In the genomic region with DNA sequence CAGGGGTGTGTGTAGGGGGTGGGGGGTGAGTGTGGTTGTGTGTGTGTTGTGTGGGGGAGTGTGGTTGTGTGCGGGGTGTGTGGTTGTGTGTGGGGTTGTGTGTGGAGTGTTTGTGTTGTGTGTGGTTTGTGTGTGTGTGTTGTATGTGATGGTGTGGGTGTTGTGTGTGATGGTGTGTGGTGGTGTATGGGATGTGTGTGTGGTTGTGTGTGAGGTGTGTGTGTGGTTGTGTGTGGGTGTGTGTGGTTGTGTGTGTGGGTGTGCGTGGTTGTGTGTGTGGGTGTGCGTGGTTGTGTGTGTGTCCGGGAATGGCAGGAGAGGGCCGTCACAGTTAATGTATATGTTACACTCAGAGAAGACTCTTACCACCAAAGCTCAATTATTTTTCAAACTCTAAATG, we compare ENCODE assay signal across 2 cellular contexts.
TF ChIP-seq lines count a peak whose summit lies in the region.

No MANE protein-coding gene starts in this region.

TF ChIP-seq in HepG2, 621 proteins besides CTCF, POLR2A, EP300 and RAD21 (continued from another document):
- TF ChIP-seq, protein P1, sequence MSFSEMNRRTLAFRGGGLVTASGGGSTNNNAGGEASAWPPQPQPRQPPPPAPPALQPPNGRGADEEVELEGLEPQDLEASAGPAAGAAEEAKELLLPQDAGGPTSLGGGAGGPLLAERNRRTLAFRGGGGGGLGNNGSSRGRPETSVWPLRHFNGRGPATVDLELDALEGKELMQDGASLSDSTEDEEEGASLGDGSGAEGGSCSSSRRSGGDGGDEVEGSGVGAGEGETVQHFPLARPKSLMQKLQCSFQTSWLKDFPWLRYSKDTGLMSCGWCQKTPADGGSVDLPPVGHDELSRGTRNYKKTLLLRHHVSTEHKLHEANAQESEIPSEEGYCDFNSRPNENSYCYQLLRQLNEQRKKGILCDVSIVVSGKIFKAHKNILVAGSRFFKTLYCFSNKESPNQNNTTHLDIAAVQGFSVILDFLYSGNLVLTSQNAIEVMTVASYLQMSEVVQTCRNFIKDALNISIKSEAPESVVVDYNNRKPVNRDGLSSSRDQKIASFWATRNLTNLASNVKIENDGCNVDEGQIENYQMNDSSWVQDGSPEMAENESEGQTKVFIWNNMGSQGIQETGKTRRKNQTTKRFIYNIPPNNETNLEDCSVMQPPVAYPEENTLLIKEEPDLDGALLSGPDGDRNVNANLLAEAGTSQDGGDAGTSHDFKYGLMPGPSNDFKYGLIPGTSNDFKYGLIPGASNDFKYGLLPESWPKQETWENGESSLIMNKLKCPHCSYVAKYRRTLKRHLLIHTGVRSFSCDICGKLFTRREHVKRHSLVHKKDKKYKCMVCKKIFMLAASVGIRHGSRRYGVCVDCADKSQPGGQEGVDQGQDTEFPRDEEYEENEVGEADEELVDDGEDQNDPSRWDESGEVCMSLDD (CRISPR knock-in tag; IDR thresholded peaks at IDR 0.05; ENCODE audit: borderline replicate concordance), result no peak

TF ChIP-seq in GM23338, 12 proteins besides CTCF, POLR2A, EP300 and RAD21 (continued from another document):
- TF ChIP-seq, protein P2, sequence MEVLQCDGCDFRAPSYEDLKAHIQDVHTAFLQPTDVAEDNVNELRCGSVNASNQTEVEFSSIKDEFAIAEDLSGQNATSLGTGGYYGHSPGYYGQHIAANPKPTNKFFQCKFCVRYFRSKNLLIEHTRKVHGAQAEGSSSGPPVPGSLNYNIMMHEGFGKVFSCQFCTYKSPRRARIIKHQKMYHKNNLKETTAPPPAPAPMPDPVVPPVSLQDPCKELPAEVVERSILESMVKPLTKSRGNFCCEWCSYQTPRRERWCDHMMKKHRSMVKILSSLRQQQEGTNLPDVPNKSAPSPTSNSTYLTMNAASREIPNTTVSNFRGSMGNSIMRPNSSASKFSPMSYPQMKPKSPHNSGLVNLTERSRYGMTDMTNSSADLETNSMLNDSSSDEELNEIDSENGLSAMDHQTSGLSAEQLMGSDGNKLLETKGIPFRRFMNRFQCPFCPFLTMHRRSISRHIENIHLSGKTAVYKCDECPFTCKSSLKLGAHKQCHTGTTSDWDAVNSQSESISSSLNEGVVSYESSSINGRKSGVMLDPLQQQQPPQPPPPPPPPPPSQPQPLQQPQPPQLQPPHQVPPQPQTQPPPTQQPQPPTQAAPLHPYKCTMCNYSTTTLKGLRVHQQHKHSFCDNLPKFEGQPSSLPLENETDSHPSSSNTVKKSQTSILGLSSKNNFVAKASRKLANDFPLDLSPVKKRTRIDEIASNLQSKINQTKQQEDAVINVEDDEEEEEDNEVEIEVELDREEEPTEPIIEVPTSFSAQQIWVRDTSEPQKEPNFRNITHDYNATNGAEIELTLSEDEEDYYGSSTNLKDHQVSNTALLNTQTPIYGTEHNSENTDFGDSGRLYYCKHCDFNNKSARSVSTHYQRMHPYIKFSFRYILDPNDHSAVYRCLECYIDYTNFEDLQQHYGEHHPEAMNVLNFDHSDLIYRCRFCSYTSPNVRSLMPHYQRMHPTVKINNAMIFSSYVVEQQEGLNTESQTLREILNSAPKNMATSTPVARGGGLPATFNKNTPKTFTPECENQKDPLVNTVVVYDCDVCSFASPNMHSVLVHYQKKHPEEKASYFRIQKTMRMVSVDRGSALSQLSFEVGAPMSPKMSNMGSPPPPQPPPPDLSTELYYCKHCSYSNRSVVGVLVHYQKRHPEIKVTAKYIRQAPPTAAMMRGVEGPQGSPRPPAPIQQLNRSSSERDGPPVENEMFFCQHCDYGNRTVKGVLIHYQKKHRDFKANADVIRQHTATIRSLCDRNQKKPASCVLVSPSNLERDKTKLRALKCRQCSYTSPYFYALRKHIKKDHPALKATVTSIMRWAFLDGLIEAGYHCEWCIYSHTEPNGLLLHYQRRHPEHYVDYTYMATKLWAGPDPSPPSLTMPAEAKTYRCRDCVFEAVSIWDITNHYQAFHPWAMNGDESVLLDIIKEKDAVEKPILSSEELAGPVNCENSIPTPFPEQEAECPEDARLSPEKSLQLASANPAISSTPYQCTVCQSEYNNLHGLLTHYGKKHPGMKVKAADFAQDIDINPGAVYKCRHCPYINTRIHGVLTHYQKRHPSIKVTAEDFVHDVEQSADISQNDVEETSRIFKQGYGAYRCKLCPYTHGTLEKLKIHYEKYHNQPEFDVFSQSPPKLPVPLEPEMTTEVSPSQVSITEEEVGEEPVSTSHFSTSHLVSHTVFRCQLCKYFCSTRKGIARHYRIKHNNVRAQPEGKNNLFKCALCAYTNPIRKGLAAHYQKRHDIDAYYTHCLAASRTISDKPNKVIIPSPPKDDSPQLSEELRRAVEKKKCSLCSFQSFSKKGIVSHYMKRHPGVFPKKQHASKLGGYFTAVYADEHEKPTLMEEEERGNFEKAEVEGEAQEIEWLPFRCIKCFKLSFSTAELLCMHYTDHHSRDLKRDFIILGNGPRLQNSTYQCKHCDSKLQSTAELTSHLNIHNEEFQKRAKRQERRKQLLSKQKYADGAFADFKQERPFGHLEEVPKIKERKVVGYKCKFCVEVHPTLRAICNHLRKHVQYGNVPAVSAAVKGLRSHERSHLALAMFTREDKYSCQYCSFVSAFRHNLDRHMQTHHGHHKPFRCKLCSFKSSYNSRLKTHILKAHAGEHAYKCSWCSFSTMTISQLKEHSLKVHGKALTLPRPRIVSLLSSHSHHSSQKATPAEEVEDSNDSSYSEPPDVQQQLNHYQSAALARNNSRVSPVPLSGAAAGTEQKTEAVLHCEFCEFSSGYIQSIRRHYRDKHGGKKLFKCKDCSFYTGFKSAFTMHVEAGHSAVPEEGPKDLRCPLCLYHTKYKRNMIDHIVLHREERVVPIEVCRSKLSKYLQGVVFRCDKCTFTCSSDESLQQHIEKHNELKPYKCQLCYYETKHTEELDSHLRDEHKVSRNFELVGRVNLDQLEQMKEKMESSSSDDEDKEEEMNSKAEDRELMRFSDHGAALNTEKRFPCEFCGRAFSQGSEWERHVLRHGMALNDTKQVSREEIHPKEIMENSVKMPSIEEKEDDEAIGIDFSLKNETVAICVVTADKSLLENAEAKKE (CRISPR knock-in tag; IDR thresholded peaks at IDR 0.05), result no peak
TF ChIP-seq in GM23338: peak in this region for 0.
